1 cellular context compared by ENCODE assay signal in the genomic region with DNA sequence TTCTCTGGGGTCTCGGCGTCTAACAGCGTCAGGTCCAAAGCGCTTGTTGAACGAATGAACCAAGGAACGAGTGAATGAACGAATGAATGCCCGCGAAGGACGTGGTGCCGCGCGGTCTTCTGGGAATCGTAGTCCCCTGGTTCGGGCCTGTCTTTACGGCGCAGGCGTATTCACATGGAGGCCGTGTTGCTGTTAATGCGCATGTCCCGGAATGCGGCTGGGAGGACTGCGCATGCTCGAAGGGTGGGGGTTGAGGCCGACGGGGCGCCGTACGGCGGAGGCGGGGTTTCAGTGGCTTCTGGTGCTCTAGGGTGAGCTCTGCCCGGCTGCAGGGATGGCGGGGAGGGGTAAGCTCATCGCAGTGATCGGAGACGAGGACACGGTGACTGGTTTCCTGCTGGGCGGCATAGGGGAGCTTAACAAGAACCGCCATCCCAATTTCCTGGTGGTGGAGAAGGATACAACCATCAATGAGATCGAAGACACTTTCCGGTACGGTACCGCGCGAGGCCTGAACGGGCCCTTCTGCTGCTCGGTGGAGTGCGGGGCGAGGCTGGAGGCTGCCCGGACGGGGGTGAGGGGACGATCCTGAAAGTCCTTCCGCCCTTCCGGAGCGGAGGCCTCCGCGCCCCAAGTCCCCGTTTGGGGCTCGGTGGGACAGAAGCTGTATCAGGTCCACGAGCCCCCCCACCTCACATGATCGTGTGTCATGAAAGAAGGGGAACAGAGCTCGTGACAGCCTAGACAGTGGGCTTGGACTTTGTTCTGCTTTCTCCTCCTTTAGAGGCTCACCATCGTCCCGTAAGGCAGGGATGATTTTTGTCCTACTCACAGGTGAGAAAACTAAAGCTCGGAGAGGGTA.
TF ChIP-seq lines count a peak whose summit lies in the region.

A gene with protein sequence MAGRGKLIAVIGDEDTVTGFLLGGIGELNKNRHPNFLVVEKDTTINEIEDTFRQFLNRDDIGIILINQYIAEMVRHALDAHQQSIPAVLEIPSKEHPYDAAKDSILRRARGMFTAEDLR (plus strand): TSS at position 286 of the 862 bp plus-strand sequence. CDS start 49 bp downstream, at position 335.

TF ChIP-seq in GM12878, 131 proteins besides CTCF, POLR2A, EP300 and RAD21 (continued from another document):
- TF ChIP-seq, protein P1, sequence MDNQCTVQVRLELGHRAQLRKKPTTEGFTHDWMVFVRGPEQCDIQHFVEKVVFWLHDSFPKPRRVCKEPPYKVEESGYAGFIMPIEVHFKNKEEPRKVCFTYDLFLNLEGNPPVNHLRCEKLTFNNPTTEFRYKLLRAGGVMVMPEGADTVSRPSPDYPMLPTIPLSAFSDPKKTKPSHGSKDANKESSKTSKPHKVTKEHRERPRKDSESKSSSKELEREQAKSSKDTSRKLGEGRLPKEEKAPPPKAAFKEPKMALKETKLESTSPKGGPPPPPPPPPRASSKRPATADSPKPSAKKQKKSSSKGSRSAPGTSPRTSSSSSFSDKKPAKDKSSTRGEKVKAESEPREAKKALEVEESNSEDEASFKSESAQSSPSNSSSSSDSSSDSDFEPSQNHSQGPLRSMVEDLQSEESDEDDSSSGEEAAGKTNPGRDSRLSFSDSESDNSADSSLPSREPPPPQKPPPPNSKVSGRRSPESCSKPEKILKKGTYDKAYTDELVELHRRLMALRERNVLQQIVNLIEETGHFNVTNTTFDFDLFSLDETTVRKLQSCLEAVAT (IDR thresholded peaks at IDR 0.05), result peak; percentile 68
- TF ChIP-seq HDGF (IDR thresholded peaks at IDR 0.05) (peak; percentile 97), SP1 (IDR thresholded peaks at IDR 0.05; ENCODE audit: low read depth, low read length) (peak; percentile 2), YY1 (IDR thresholded peaks at IDR 0.05; ENCODE audit: low read depth, low read length) (peak; percentile 69; the same call in 1 of the 2 replicates), NRF1 (conservative IDR thresholded peaks at IDR 0.05; ENCODE audit: low read depth, low read length) (peak; percentile 94), SIX5 (IDR thresholded peaks at IDR 0.05; ENCODE audit: low read depth, low read length, severe bottlenecking) (peak; percentile 80), ZNF384 (IDR thresholded peaks at IDR 0.05; ENCODE audit: borderline replicate concordance, low read depth, low read length) (no peak), CHD2 (IDR thresholded peaks at IDR 0.05; ENCODE audit: borderline replicate concordance, low read depth, low read length) (no peak; the same call in 1 of the 2 replicates), MEF2A (IDR thresholded peaks at IDR 0.05; ENCODE audit: insufficient read depth, low read depth, low read length) (no peak), CREM (IDR thresholded peaks at IDR 0.05; ENCODE audit: low read depth) (peak; percentile 83; the same call in 1 of the 2 replicates), POLR2AphosphoS5 (IDR thresholded peaks at IDR 0.05; ENCODE audit: low read length) (peak; percentile 79), CREB1 (IDR thresholded peaks at IDR 0.05; ENCODE audit: low read depth) (peak; percentile 90), ZNF217 (IDR thresholded peaks at IDR 0.05) (no peak), GATAD2B (conservative IDR thresholded peaks at IDR 0.05; ENCODE audit: low read depth) (peak; percentile 54; the same call in 1 of the 2 replicates), SMARCA5 (IDR thresholded peaks at IDR 0.05) (peak; percentile 28; the same call in 1 of the 2 replicates), POU2F2 (IDR thresholded peaks at IDR 0.05; ENCODE audit: borderline replicate concordance, low read depth, low read length) (peak; percentile 12; the same call in 1 of the 3 replicates), RELA (IDR thresholded peaks at IDR 0.05; ENCODE audit: borderline replicate concordance, partially characterized antibody) (peak; percentile 64), DPF2 (IDR thresholded peaks at IDR 0.05) (0 out of 2 replicates have a peak, but pooled peaks have one; percentile 25), NFYA (IDR thresholded peaks at IDR 0.05; ENCODE audit: borderline replicate concordance, low read depth, low read length) (no peak)
- TF ChIP-seq, protein P2, sequence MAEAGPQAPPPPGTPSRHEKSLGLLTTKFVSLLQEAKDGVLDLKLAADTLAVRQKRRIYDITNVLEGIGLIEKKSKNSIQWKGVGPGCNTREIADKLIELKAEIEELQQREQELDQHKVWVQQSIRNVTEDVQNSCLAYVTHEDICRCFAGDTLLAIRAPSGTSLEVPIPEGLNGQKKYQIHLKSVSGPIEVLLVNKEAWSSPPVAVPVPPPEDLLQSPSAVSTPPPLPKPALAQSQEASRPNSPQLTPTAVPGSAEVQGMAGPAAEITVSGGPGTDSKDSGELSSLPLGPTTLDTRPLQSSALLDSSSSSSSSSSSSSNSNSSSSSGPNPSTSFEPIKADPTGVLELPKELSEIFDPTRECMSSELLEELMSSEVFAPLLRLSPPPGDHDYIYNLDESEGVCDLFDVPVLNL (IDR thresholded peaks at IDR 0.05; ENCODE audit: low read depth, low read length), result no peak
- TF ChIP-seq, protein P3, sequence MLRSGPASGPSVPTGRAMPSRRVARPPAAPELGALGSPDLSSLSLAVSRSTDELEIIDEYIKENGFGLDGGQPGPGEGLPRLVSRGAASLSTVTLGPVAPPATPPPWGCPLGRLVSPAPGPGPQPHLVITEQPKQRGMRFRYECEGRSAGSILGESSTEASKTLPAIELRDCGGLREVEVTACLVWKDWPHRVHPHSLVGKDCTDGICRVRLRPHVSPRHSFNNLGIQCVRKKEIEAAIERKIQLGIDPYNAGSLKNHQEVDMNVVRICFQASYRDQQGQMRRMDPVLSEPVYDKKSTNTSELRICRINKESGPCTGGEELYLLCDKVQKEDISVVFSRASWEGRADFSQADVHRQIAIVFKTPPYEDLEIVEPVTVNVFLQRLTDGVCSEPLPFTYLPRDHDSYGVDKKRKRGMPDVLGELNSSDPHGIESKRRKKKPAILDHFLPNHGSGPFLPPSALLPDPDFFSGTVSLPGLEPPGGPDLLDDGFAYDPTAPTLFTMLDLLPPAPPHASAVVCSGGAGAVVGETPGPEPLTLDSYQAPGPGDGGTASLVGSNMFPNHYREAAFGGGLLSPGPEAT (IDR thresholded peaks at IDR 0.05; ENCODE audit: low read depth), result no peak
- TF ChIP-seq, protein P4, sequence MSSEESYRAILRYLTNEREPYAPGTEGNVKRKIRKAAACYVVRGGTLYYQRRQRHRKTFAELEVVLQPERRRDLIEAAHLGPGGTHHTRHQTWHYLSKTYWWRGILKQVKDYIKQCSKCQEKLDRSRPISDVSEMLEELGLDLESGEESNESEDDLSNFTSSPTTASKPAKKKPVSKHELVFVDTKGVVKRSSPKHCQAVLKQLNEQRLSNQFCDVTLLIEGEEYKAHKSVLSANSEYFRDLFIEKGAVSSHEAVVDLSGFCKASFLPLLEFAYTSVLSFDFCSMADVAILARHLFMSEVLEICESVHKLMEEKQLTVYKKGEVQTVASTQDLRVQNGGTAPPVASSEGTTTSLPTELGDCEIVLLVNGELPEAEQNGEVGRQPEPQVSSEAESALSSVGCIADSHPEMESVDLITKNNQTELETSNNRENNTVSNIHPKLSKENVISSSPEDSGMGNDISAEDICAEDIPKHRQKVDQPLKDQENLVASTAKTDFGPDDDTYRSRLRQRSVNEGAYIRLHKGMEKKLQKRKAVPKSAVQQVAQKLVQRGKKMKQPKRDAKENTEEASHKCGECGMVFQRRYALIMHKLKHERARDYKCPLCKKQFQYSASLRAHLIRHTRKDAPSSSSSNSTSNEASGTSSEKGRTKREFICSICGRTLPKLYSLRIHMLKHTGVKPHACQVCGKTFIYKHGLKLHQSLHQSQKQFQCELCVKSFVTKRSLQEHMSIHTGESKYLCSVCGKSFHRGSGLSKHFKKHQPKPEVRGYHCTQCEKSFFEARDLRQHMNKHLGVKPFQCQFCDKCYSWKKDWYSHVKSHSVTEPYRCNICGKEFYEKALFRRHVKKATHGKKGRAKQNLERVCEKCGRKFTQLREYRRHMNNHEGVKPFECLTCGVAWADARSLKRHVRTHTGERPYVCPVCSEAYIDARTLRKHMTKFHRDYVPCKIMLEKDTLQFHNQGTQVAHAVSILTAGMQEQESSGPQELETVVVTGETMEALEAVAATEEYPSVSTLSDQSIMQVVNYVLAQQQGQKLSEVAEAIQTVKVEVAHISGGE (CRISPR knock-in tag; IDR thresholded peaks at IDR 0.05), result no peak
- TF ChIP-seq, protein P5, sequence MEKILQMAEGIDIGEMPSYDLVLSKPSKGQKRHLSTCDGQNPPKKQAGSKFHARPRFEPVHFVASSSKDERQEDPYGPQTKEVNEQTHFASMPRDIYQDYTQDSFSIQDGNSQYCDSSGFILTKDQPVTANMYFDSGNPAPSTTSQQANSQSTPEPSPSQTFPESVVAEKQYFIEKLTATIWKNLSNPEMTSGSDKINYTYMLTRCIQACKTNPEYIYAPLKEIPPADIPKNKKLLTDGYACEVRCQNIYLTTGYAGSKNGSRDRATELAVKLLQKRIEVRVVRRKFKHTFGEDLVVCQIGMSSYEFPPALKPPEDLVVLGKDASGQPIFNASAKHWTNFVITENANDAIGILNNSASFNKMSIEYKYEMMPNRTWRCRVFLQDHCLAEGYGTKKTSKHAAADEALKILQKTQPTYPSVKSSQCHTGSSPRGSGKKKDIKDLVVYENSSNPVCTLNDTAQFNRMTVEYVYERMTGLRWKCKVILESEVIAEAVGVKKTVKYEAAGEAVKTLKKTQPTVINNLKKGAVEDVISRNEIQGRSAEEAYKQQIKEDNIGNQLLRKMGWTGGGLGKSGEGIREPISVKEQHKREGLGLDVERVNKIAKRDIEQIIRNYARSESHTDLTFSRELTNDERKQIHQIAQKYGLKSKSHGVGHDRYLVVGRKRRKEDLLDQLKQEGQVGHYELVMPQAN (conservative IDR thresholded peaks at IDR 0.05), result peak; percentile 60; the same call in 1 of the 2 replicates
- TF ChIP-seq, protein P6, sequence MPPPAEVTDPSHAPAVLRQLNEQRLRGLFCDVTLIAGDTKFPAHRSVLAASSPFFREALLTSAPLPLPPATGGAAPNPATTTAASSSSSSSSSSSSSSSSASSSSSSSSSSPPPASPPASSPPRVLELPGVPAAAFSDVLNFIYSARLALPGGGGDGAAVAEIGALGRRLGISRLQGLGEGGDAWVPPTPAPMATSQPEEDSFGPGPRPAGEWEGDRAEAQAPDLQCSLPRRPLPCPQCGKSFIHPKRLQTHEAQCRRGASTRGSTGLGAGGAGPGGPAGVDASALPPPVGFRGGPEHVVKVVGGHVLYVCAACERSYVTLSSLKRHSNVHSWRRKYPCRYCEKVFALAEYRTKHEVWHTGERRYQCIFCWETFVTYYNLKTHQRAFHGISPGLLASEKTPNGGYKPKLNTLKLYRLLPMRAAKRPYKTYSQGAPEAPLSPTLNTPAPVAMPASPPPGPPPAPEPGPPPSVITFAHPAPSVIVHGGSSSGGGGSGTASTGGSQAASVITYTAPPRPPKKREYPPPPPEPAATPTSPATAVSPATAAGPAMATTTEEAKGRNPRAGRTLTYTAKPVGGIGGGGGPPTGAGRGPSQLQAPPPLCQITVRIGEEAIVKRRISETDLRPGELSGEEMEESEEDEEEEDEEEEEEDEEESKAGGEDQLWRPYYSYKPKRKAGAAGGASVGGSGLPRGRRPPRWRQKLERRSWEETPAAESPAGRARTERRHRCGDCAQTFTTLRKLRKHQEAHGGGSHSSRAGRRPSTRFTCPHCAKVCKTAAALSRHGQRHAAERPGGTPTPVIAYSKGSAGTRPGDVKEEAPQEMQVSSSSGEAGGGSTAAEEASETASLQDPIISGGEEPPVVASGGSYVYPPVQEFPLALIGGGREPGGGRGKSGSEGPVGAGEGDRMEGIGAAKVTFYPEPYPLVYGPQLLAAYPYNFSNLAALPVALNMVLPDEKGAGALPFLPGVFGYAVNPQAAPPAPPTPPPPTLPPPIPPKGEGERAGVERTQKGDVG (CRISPR knock-in tag; IDR thresholded peaks at IDR 0.05), result no peak
